8 cellular contexts compared by ENCODE assay signal in the genomic region with DNA sequence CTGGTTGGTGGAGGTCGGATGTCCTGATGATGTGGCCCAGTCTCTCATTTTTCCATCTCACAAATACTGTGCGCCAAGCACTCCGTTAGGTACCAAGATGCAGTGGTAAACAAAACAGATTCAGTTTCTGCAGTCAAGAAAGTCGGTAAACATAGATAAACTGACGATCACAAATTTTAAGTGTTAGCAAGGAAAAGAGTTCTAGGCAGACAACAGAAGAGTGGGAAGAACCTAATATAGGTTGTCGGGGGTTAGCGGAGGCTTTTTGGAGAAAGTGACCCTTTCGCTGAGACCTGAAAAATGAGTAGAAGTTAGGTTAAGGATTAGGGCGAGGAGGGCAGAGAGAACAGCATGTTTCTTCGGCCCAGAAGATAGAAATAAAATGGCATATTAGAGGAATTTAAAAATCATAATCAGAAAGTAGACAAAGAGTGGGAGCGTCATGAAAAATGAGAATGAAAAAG. TPM values are rescaled to one million over a fixed set of nuclear protein-coding genes. Genes with fewer than 3 reads are reported as not detected.
DNase-seq lines count a peak whose midpoint lies in the region; ATAC-seq and TF ChIP-seq lines count a peak whose summit lies in the region.

No MANE protein-coding gene starts in this region.

- H3K9me2 ChIP-seq in Loucy (replicated peaks; ENCODE audit: low read depth, low read length), result no peaks in the 10 kb centered on the region

- TF ChIP-seq CTCF in BJ (IDR thresholded peaks at IDR 0.05; ENCODE audit: insufficient read depth, low read depth, low read length) (no peak), Loucy (conservative IDR thresholded peaks at IDR 0.05; ENCODE audit: low read length) (no peak), nephron (IDR thresholded peaks at IDR 0.05; ENCODE audit: unreplicated experiment in 3 of 3) (no peak)

- peaks cover 39% of the 10 kb centered on the region for H3K4me1 Mint-ChIP-seq in nephron

- H3K27me3 ChIP-seq in BJ (ENCODE audit: control insufficient read depth, insufficient read depth, low read length) (no peaks in the 10 kb centered on the region), Loucy (ENCODE audit: insufficient read depth, low read length, poor library complexity, severe bottlenecking) (no peaks in the 10 kb centered on the region), duodenal mucosa (ENCODE audit: control insufficient read depth in 1 of 2, insufficient read depth in 2 of 2, low read length in 2 of 2) (no peaks in the 10 kb centered on the region)

- H3K4me2 ChIP-seq in Loucy (ENCODE audit: low read depth, low read length, poor library complexity, severe bottlenecking), result peak overlapping the region; percentile 75

- H2AFZ ChIP-seq in Loucy (ENCODE audit: low read length), result peak overlapping the region; percentile 92

- H3K36me3 Mint-ChIP-seq in nephron (ENCODE audit: low read depth), result peaks cover 26% of the 10 kb centered on the region

- CTCF ChIA-PET in BJ (lab: Yijun Ruan, JAX), result interaction anchor here (1.6 kb wide), 1 partner anchor 9 kb away, joined by 3 read pairs; no protein-coding TSS in a partner anchor

- no peaks in the 10 kb centered on the region for H3K9me3 ChIP-seq in Loucy (ENCODE audit: insufficient read depth, low read depth, low read length)
- no peaks in the 10 kb centered on the region for H3K9me3 ChIP-seq in duodenal mucosa (ENCODE audit: control insufficient read depth in 1 of 2, low read length in 2 of 2)

- H3K36me3 ChIP-seq in BJ (ENCODE audit: control insufficient read depth, insufficient read depth, low read length), result no peaks in the 10 kb centered on the region
- H3K36me3 ChIP-seq in Loucy (ENCODE audit: insufficient read depth, low read length), result peaks cover 6% of the 10 kb centered on the region; the same call in 1 of the 2 replicates
- peaks cover 0 to 5% of the 10 kb centered on the region in 2 donors for H3K36me3 ChIP-seq in duodenal mucosa (ENCODE audit: control insufficient read depth in 1 of 2, insufficient read depth in 2 of 2, low read length in 2 of 2)

- H3K4me1 ChIP-seq in Loucy (ENCODE audit: insufficient read depth, low read length, poor library complexity, severe bottlenecking) (peaks cover 34% of the 10 kb centered on the region), duodenal mucosa (ENCODE audit: control insufficient read depth in 1 of 2, insufficient read depth in 2 of 2, low read length in 2 of 2) (peaks cover 21 to 29% of the 10 kb centered on the region in 2 donors)

- no peaks in the 10 kb centered on the region for H3K27me3 Mint-ChIP-seq in nephron (ENCODE audit: low read depth)

- H3K9ac ChIP-seq in Loucy (ENCODE audit: low read depth, low read length, poor library complexity, severe bottlenecking), result peak overlapping the region; percentile 86
- peak overlapping the region; percentile 84 to 99 for H3K9ac ChIP-seq in duodenal mucosa (ENCODE audit: low read depth in 1 of 2, low read length in 2 of 2)

- POLR2A ChIA-PET in BJ (lab: Charles Lee), result interaction anchor here (0.5 to 0.6 kb wide), 2 partner anchors 106 to 200 kb away, joined by 7 to 13 read pairs; no protein-coding TSS in a partner anchor

- H4K20me1 ChIP-seq in Loucy (ENCODE audit: insufficient read depth, low read length, poor library complexity, severe bottlenecking), result peaks cover 17% of the 10 kb centered on the region

- no peak overlapping the region for H3K27ac ChIP-seq in duodenal mucosa (ENCODE audit: low read depth, low read length)

- no peak for DNase-seq in BJ (ENCODE audit: low read depth)
- no peak for DNase-seq in epidermal melanocyte (ENCODE audit: insufficient read length, low spot score)
- no peak for DNase-seq in NCI-H2029 (lab: John Stamatoyannopoulos, UW)
- DNase-seq in NCI-H187 (lab: John Stamatoyannopoulos, UW), result no peak

- peak overlapping the region; percentile 80 to 87 (median 81) for H3K27ac Mint-ChIP-seq in nephron

- no peak for ATAC-seq in HG02763 (IDR thresholded peaks at IDR 0.05; ENCODE audit: unreplicated experiment)

- peaks cover 63% of the 10 kb centered on the region for H3K79me2 ChIP-seq in Loucy (ENCODE audit: insufficient read depth, low read length)

- no peaks in the 10 kb centered on the region for H3K9me3 Mint-ChIP-seq in nephron

- H3F3A ChIP-seq in Loucy (ENCODE audit: low read depth), result no peaks in the 10 kb centered on the region

- H3K4me3 ChIP-seq in BJ (ENCODE audit: low read depth, low read length) (peak overlapping the region; percentile 71), Loucy (ENCODE audit: low read length, poor library complexity, severe bottlenecking) (peak overlapping the region; percentile 94), duodenal mucosa (ENCODE audit: low read depth in 1 of 2, low read length in 2 of 2) (peak overlapping the region; percentile 100)

- H3K4me3 Mint-ChIP-seq in nephron, result peak overlapping the region; percentile 89 to 92 (median 91)

RNA-seq across cellular contexts. Expression of gene ORC3, which starts 0.5 kb away (rescaled TPM):
- 17.3 and 35.5 TPM in 2 replicates for polyA plus RNA-seq in BJ (2011; rRNA removed)
- polyA minus RNA-seq in BJ (2011; rRNA and poly(A)+ RNA removed), result 10.0 and 10.9 TPM in 2 replicates

RNA-seq across cellular contexts. Expression of gene RARS2, which starts 0.7 kb away (rescaled TPM):
- polyA plus RNA-seq in BJ (2011; rRNA removed), result 12.4 and 25.5 TPM in 2 replicates
- polyA minus RNA-seq in BJ (2011; rRNA and poly(A)+ RNA removed), result 11.6 and 11.8 TPM in 2 replicates
